In genomic region chr3:12724794-12725193, GRCh38 we compare ENCODE assay signal across 26 cellular contexts.
"Had no signal": no experiment of that assay in that cellular context is flagged by ENCODE, and none has a peak within 500 bp of the region (broad histone marks: within the 10 kb centered on the region; RNA-seq: fewer than 3 reads in every experiment).

No MANE protein-coding gene starts in this region.

- ATAC-seq: activated CD8-positive, alpha-beta memory T cell treated with anti-CD3 and anti-CD28 coated beads, Interleukin-2, amount 10 ng/mL, durations not matched to agents 7 days and 5 days; activated CD8-positive, alpha-beta T cell treated with anti-CD3 and anti-CD28 coated beads, Interleukin-2, amount 10 ng/mL, durations not matched to agents 7 days and 5 days; activated naive CD4-positive, alpha-beta T cell treated with anti-CD3 and anti-CD28 coated beads, Interleukin-2, amount 50 U/mL, for 72 hours; body of pancreas; effector memory CD8-positive, alpha-beta T cell; gastroesophageal sphincter; left cardiac atrium; left ventricle myocardium superior; sciatic nerve had no signal

- DNase-seq: activated CD4-positive, alpha-beta T cell treated with anti-CD3 and anti-CD28 coated beads for 36 hours; activated CD4-positive, CD25-positive, alpha-beta regulatory T cell; activated CD8-positive, alpha-beta memory T cell treated with anti-CD3 and anti-CD28 coated beads, Interleukin-2, amount 10 ng/mL, durations not matched to agents 7 days and 5 days; activated CD8-positive, alpha-beta T cell treated with anti-CD3 and anti-CD28 coated beads, Interleukin-2, amount 10 ng/mL, durations not matched to agents 7 days and 5 days; activated naive CD4-positive, alpha-beta T cell; activated T-cell treated with anti-CD3 and anti-CD28 coated beads, Interleukin-2, amount 50 U/mL, for 48 hours; aorta; body of pancreas; cerebellar nuclear complex; dorsolateral prefrontal cortex; effector memory CD8-positive, alpha-beta T cell; erythroblast; left cardiac atrium; left ventricle myocardium superior; naive B cell; nephron progenitor cell; stimulated activated CD4-positive, alpha-beta T cell treated with anti-CD3 and anti-CD28 coated beads, Interleukin-12 subunit alpha, Interleukin-12 subunit beta, amount 100 ng/mL, for 4 hours; stimulated activated CD4-positive, alpha-beta T cell treated with anti-CD3 and anti-CD28 coated beads, Interleukin-4, amount 100 ng/mL, for 24 hours had no signal

- H3K4me3 ChIP-seq: body of pancreas, coronary artery, dorsolateral prefrontal cortex, gastroesophageal sphincter, hepatocyte, skin epidermis, thoracic aorta had no signal

- H3K27ac ChIP-seq: body of pancreas, coronary artery, dorsolateral prefrontal cortex, gastroesophageal sphincter, hepatocyte, neutrophil, skin epidermis, thoracic aorta had no signal

- H3K9me3 ChIP-seq: body of pancreas, gastroesophageal sphincter, neutrophil, thoracic aorta had no signal

- H3K36me3 ChIP-seq: gastroesophageal sphincter, neutrophil, thoracic aorta had no signal
